ENCODE assay signal across 24 cellular contexts in the genomic region with DNA sequence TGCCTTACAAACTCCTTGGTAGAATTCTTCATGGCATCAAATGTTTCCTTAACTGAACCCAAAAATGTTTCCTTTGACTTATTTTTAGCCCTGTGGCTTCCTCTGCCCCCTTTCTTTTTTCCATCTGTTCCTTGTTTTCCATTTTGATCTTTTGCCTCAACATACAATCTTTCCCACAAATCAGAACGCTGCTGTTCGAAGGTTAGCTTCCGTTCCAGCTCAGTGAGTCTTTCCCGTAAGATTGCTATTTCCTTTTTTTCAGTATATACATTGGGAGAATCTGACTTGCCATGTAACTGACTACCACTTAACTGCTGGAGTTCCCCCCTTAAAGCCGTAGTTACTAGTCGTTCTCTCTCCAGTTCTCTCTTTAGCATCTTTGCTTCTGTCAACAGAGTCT. TPM values are rescaled to one million over a fixed set of nuclear protein-coding genes. Genes with fewer than 3 reads are reported as not detected.
A peak's percentile ranks its signal among the peaks of the same experiment; 100 is the strongest.
DNase-seq lines count a peak whose midpoint lies in the region; ATAC-seq, FAIRE-seq and TF ChIP-seq lines count a peak whose summit lies in the region.
"Had no signal": no experiment of that assay in that cellular context is flagged by ENCODE, and none has a peak within 500 bp of the region (broad histone marks: within the 10 kb centered on the region; RNA-seq: fewer than 3 reads in every experiment).

No MANE protein-coding gene starts in this region.

- FAIRE-seq in D721Med (lab: Jason Lieb, UNC): no peak
- FAIRE-seq: GM18507, kidney, small intestine had no signal

- no peak for ATAC-seq in stimulated activated naive CD8-positive, alpha-beta T cell treated with anti-CD3 and anti-CD28 coated beads, Interleukin-15, Interleukin-2, amounts not matched to agents 100 U/mL and 50 U/mL, for 24 hours
- ATAC-seq: body of pancreas; foreskin keratinocyte; naive thymus-derived CD8-positive, alpha-beta T cell; psoas muscle; Right ventricle myocardium inferior had no signal

- H3K4me1 Mint-ChIP-seq in stimulated activated naive CD8-positive, alpha-beta T cell treated with anti-CD3 and anti-CD28 coated beads, Interleukin-15, Interleukin-2, amounts not matched to agents 100 ng/mL and 50 ng/mL, for 24 hours (ENCODE audit: low read depth): no peaks in the 10 kb centered on the region
- peaks cover 4% of the 10 kb centered on the region for H3K4me1 Mint-ChIP-seq in mesothelial cell of epicardium

- peak overlapping the region; percentile 39 for H3K27ac Mint-ChIP-seq in stimulated activated naive CD8-positive, alpha-beta T cell treated with anti-CD3 and anti-CD28 coated beads, Interleukin-15, Interleukin-2, amounts not matched to agents 100 ng/mL and 50 ng/mL, for 24 hours
- H3K27ac Mint-ChIP-seq in mesothelial cell of epicardium: peak overlapping the region; percentile 18
- H3K27ac Mint-ChIP-seq: activated CD4-positive, alpha-beta T cell treated with anti-CD3 and anti-CD28 coated beads, Interleukin-2, amount 10 ng/mL, durations not matched to agents 24 days and 14 days had no signal

- H3K27me3 ChIP-seq in ascending aorta: no peaks in the 10 kb centered on the region
- H3K27me3 ChIP-seq: body of pancreas, foreskin keratinocyte had no signal

- H3K36me3 ChIP-seq in ascending aorta: peaks cover 10 to 28% of the 10 kb centered on the region in 2 donors

- H3K4me3 Mint-ChIP-seq in stimulated activated naive CD8-positive, alpha-beta T cell treated with anti-CD3 and anti-CD28 coated beads, Interleukin-15, Interleukin-2, amounts not matched to agents 100 ng/mL and 50 ng/mL, for 24 hours: no peak overlapping the region
- H3K4me3 Mint-ChIP-seq in mesothelial cell of epicardium: no peak overlapping the region
- H3K4me3 Mint-ChIP-seq: activated CD4-positive, alpha-beta T cell treated with anti-CD3 and anti-CD28 coated beads, Interleukin-2, amount 10 ng/mL, durations not matched to agents 24 days and 14 days; naive thymus-derived CD8-positive, alpha-beta T cell had no signal

- H3K9me3 Mint-ChIP-seq in stimulated activated naive CD8-positive, alpha-beta T cell treated with anti-CD3 and anti-CD28 coated beads, Interleukin-15, Interleukin-2, amounts not matched to agents 100 ng/mL and 50 ng/mL, for 24 hours: no peaks in the 10 kb centered on the region
- H3K9me3 Mint-ChIP-seq in mesothelial cell of epicardium: no peaks in the 10 kb centered on the region
- H3K9me3 Mint-ChIP-seq: activated CD4-positive, alpha-beta T cell treated with anti-CD3 and anti-CD28 coated beads, Interleukin-2, amount 10 ng/mL, durations not matched to agents 24 days and 14 days; naive thymus-derived CD8-positive, alpha-beta T cell had no signal

- TF ChIP-seq CTCF in ascending aorta (IDR thresholded peaks at IDR 0.05): no peak
- no peak for TF ChIP-seq CTCF in mesothelial cell of epicardium (IDR thresholded peaks at IDR 0.05; ENCODE audit: unreplicated experiment)
- no peak for TF ChIP-seq CTCF in D721Med (IDR thresholded peaks at IDR 0.05; ENCODE audit: insufficient read depth, missing control alignments)

- H3K9me3 ChIP-seq in ascending aorta: no peaks in the 10 kb centered on the region
- H3K9me3 ChIP-seq: body of pancreas, psoas muscle had no signal

- peaks cover 25% of the 10 kb centered on the region for H3K36me3 Mint-ChIP-seq in stimulated activated naive CD8-positive, alpha-beta T cell treated with anti-CD3 and anti-CD28 coated beads, Interleukin-15, Interleukin-2, amounts not matched to agents 100 ng/mL and 50 ng/mL, for 24 hours (ENCODE audit: low read depth)
- peaks cover 13% of the 10 kb centered on the region for H3K36me3 Mint-ChIP-seq in mesothelial cell of epicardium

- no peak for DNase-seq in stimulated activated naive CD8-positive, alpha-beta T cell treated with anti-CD3 and anti-CD28 coated beads, Interleukin-15, Interleukin-2, amounts not matched to agents 100 U/mL and 50 U/mL, for 24 hours
- DNase-seq in ascending aorta (ENCODE audit: low spot score in 2 of 2) (no peak), mesothelial cell of epicardium (ENCODE audit: low spot score in 2 of 2, unreplicated experiment in 2 of 2) (no peak), NCI-H187 treated with DMSO at 0.1 percent for 48 hours (lab: John Stamatoyannopoulos, UW) (no peak), GM19238 (ENCODE audit: insufficient read length, low spot score) (no peak), NCI-H524 treated with DMSO at 0.1 percent for 48 hours (lab: John Stamatoyannopoulos, UW) (no peak), D721Med (ENCODE audit: insufficient read length, low spot score) (no peak)
- DNase-seq: activated CD4-positive, alpha-beta T cell treated with anti-CD3 and anti-CD28 coated beads, Interleukin-2, amount 10 ng/mL, durations not matched to agents 24 days and 14 days; activated CD8-positive, alpha-beta memory T cell treated with anti-CD3 and anti-CD28 coated beads, Interleukin-2, amount 50 U/mL, for 4 hours; body of pancreas; foreskin keratinocyte; hippocampal formation; kidney; naive thymus-derived CD8-positive, alpha-beta T cell; NCI-H1092; NCI-H2107; NCI-H69; psoas muscle; small intestine; stimulated activated CD4-positive, alpha-beta T cell treated with anti-CD3 and anti-CD28 coated beads, Interleukin-2, amount 100 ng/mL, for 48 hours had no signal

- intact Hi-C loops in ascending aorta (cut with DNase I): no loop called here

- no peaks in the 10 kb centered on the region for H3K27me3 Mint-ChIP-seq in stimulated activated naive CD8-positive, alpha-beta T cell treated with anti-CD3 and anti-CD28 coated beads, Interleukin-15, Interleukin-2, amounts not matched to agents 100 ng/mL and 50 ng/mL, for 24 hours
- H3K27me3 Mint-ChIP-seq in mesothelial cell of epicardium (ENCODE audit: low read depth): no peaks in the 10 kb centered on the region
- H3K27me3 Mint-ChIP-seq: activated CD4-positive, alpha-beta T cell treated with anti-CD3 and anti-CD28 coated beads, Interleukin-2, amount 10 ng/mL, durations not matched to agents 24 days and 14 days; naive thymus-derived CD8-positive, alpha-beta T cell had no signal

- H3K4me3 ChIP-seq in ascending aorta: no peak overlapping the region
- H3K4me3 ChIP-seq: body of pancreas, coronary artery, psoas muscle had no signal

- H3K27ac ChIP-seq in ascending aorta: peak overlapping the region; percentile 23 to 63
- H3K27ac ChIP-seq: body of pancreas, foreskin keratinocyte, psoas muscle had no signal

- no peaks in the 10 kb centered on the region for H3K4me1 ChIP-seq in ascending aorta
- H3K4me1 ChIP-seq: body of pancreas, foreskin keratinocyte, psoas muscle had no signal

RNA-seq across cellular contexts. Expression of a gene that starts 41.2 kb away (rescaled TPM):
- 50.3 TPM for total RNA-seq in ascending aorta
- 14.4 to 19.3 TPM (median 15.4 TPM) in 3 replicates for total RNA-seq in mesothelial cell of epicardium

RNA-seq across cellular contexts. Expression of a gene that starts 41.3 kb away (rescaled TPM):
- total RNA-seq in ascending aorta: 4.7 TPM
- total RNA-seq in mesothelial cell of epicardium: 11.8 to 19.7 TPM (median 15.5 TPM) in 3 replicates

RNA-seq across cellular contexts. Expression of a gene that starts 47.9 kb away (rescaled TPM):
- 44.5 TPM for total RNA-seq in ascending aorta
- 18.4 to 21.3 TPM (median 19.2 TPM) in 3 replicates for total RNA-seq in mesothelial cell of epicardium

RNA-seq across cellular contexts. Expression of a gene that starts 48.0 kb away (rescaled TPM):
- not detected for total RNA-seq in ascending aorta
- total RNA-seq in mesothelial cell of epicardium: 1.4 to 2.2 TPM (median 1.6 TPM) in 3 replicates
- total RNA-seq: naive thymus-derived CD8-positive, alpha-beta T cell had no signal
